ENCODE assay signal across 8 cellular contexts in genomic region chr11:60924110-60924905, GRCh38. TPM values are rescaled to one million over a fixed set of nuclear protein-coding genes. Genes with fewer than 3 reads are reported as not detected.
DNase-seq lines count a peak whose midpoint lies in the region; ATAC-seq and TF ChIP-seq lines count a peak whose summit lies in the region.

TMEM132A (plus strand) TSS chr11:60924460; CDS start chr11:60924634, 174 bp downstream.

- peaks cover 17 to 25% (median 22%) of the 10 kb centered on the region in 3 donors for H3K4me1 Mint-ChIP-seq in IgD-negative memory B cell
- peaks cover 29% of the 10 kb centered on the region for H3K4me1 Mint-ChIP-seq in dendritic cell treated with granulocyte-macrophage colony-stimulating factor and Interleukin-4, amounts not matched to agents 40 ng/mL and 50 ng/mL, for 4 days (ENCODE audit: low read depth)
- H3K4me1 Mint-ChIP-seq in stimulated activated memory B cell treated with anti-CD40 and anti-IgM and Interleukin-4, amounts not matched to agents 10 μg/mL and 1 μg/mL and 100 μg/mL, for 72 hours = peaks cover 60% of the 10 kb centered on the region

- no peaks in the 10 kb centered on the region for H3K9me3 ChIP-seq in RWPE2 (ENCODE audit: severe bottlenecking)

- H3K4me3 ChIP-seq in RWPE2 (ENCODE audit: severe bottlenecking) = peak within 1 kb of the TSS; percentile 54

- peaks cover 21% of the 10 kb centered on the region for H3K36me3 ChIP-seq in RWPE2 (ENCODE audit: low read depth)

- no peaks in the 10 kb centered on the region for H3K9me3 Mint-ChIP-seq in IgD-negative memory B cell
- H3K9me3 Mint-ChIP-seq in dendritic cell treated with granulocyte-macrophage colony-stimulating factor and Interleukin-4, amounts not matched to agents 40 ng/mL and 50 ng/mL, for 4 days = no peaks in the 10 kb centered on the region
- no peaks in the 10 kb centered on the region for H3K9me3 Mint-ChIP-seq in stimulated activated memory B cell treated with anti-CD40 and anti-IgM and Interleukin-4, amounts not matched to agents 10 μg/mL and 1 μg/mL and 100 μg/mL, for 72 hours

- ATAC-seq in RWPE2 (ENCODE audit: low read depth) (peak; percentile 86), HG02588 (IDR thresholded peaks at IDR 0.05; ENCODE audit: unreplicated experiment) (no peak)
- ATAC-seq in stimulated activated memory B cell treated with anti-CD40 and anti-IgM and Interleukin-4, amounts not matched to agents 10 μg/mL and 1 μg/mL and 100 μg/mL, for 72 hours = peak; percentile 54

- no peak for TF ChIP-seq CTCF in RWPE2 (IDR thresholded peaks at IDR 0.05; ENCODE audit: poor library complexity, severe bottlenecking)

- no peaks in the 10 kb centered on the region for H3K27me3 ChIP-seq in RWPE2 (ENCODE audit: insufficient read depth, poor library complexity, severe bottlenecking)

- peak within 1 kb of the TSS; percentile 50 to 86 (median 82) for H3K4me3 Mint-ChIP-seq in IgD-negative memory B cell
- H3K4me3 Mint-ChIP-seq in dendritic cell treated with granulocyte-macrophage colony-stimulating factor and Interleukin-4, amounts not matched to agents 40 ng/mL and 50 ng/mL, for 4 days = peak within 1 kb of the TSS; percentile 62
- H3K4me3 Mint-ChIP-seq in stimulated activated memory B cell treated with anti-CD40 and anti-IgM and Interleukin-4, amounts not matched to agents 10 μg/mL and 1 μg/mL and 100 μg/mL, for 72 hours = peak within 1 kb of the TSS; percentile 75

- DNase-seq in activated CD4-positive, alpha-beta T cell treated with anti-CD3 and anti-CD28 coated beads for 48 hours = peak; percentile 32
- DNase-seq in activated CD4-positive, alpha-beta T cell treated with anti-CD3 and anti-CD28 coated beads, Interleukin-2, amount 50 U/mL, for 4 hours = no peak
- DNase-seq in RWPE2 (ENCODE audit: low spot score) (no peak), left kidney (ENCODE audit: low read depth, low spot score) (peak; percentile 95)

- H3K27me3 Mint-ChIP-seq in IgD-negative memory B cell = peaks cover 14% of the 10 kb centered on the region
- H3K27me3 Mint-ChIP-seq in dendritic cell treated with granulocyte-macrophage colony-stimulating factor and Interleukin-4, amounts not matched to agents 40 ng/mL and 50 ng/mL, for 4 days = peaks cover 62% of the 10 kb centered on the region
- no peaks in the 10 kb centered on the region for H3K27me3 Mint-ChIP-seq in stimulated activated memory B cell treated with anti-CD40 and anti-IgM and Interleukin-4, amounts not matched to agents 10 μg/mL and 1 μg/mL and 100 μg/mL, for 72 hours

- peaks cover 14% of the 10 kb centered on the region for H3K36me3 Mint-ChIP-seq in IgD-negative memory B cell
- peaks cover 43% of the 10 kb centered on the region for H3K36me3 Mint-ChIP-seq in dendritic cell treated with granulocyte-macrophage colony-stimulating factor and Interleukin-4, amounts not matched to agents 40 ng/mL and 50 ng/mL, for 4 days (ENCODE audit: low read depth)
- peaks cover 40% of the 10 kb centered on the region for H3K36me3 Mint-ChIP-seq in stimulated activated memory B cell treated with anti-CD40 and anti-IgM and Interleukin-4, amounts not matched to agents 10 μg/mL and 1 μg/mL and 100 μg/mL, for 72 hours

- peaks cover 3% of the 10 kb centered on the region for H3K4me1 ChIP-seq in RWPE2 (ENCODE audit: insufficient read depth, poor library complexity, severe bottlenecking)

- peak within 1 kb of the TSS; percentile 19 for H3K27ac ChIP-seq in RWPE2 (ENCODE audit: poor library complexity, severe bottlenecking)

- H3K27ac Mint-ChIP-seq in IgD-negative memory B cell = peak within 1 kb of the TSS in 1 of 3 donors; percentile 72
- no peak within 1 kb of the TSS for H3K27ac Mint-ChIP-seq in dendritic cell treated with granulocyte-macrophage colony-stimulating factor and Interleukin-4, amounts not matched to agents 40 ng/mL and 50 ng/mL, for 4 days
- H3K27ac Mint-ChIP-seq in stimulated activated memory B cell treated with anti-CD40 and anti-IgM and Interleukin-4, amounts not matched to agents 10 μg/mL and 1 μg/mL and 100 μg/mL, for 72 hours = peak within 1 kb of the TSS; percentile 21

- intact Hi-C loops in dendritic cell treated with granulocyte-macrophage colony-stimulating factor and Interleukin-4, amounts not matched to agents 40 ng/mL and 50 ng/mL, for 4 days (cut with micrococcal nuclease) = no loop called here

RNA-seq across cellular contexts. Expression of gene TMEM132A, which starts in this region (rescaled TPM):
- 0.26 TPM for polyA plus RNA-seq in IgD-negative memory B cell

Comparison
In these comparisons a context has a peak if more than half of its experiments do, and no peak if none do; other contexts are left out.
1. DNase-seq: peak in activated CD4-positive, alpha-beta T cell treated with anti-CD3 and anti-CD28 coated beads for 48 hours (single experiment) and left kidney (single experiment); none in activated CD4-positive, alpha-beta T cell treated with anti-CD3 and anti-CD28 coated beads, Interleukin-2, amount 50 U/mL, for 4 hours (0 of 2) and RWPE2 (single experiment).
2. Peak in every context shown above with its lines, with median percentiles within 50 percentile points of each other: H3K4me3 Mint-ChIP-seq.